Comparison of ENCODE assay signal across 30 cellular contexts in genomic region chr3:126061301-126062032, GRCh38.
"Had no signal": no experiment of that assay in that cellular context is flagged by ENCODE, and none has a peak within 500 bp of the region (broad histone marks: within the 10 kb centered on the region; RNA-seq: fewer than 3 reads in every experiment).

No MANE protein-coding gene starts in this region.

- H3K27ac ChIP-seq: esophagus squamous epithelium, neural progenitor cell, stomach, tibial artery, upper lobe of right lung, WERI-Rb-1 had no signal

- H3K36me3 ChIP-seq: neural progenitor cell, WERI-Rb-1 had no signal

- H2AFZ ChIP-seq: neural progenitor cell had no signal

- H3K27me3 ChIP-seq: esophagus squamous epithelium, heart right ventricle, neural progenitor cell, stomach, tibial artery, upper lobe of right lung had no signal

- H3K27me3 Mint-ChIP-seq: activated CD4-positive, alpha-beta memory T cell treated with anti-CD3 and anti-CD28 coated beads, Interleukin-2, amount 10 ng/mL, durations not matched to agents 7 days and 5 days; activated CD4-positive, alpha-beta T cell treated with anti-CD3 and anti-CD28 coated beads, Interleukin-2, amount 10 ng/mL, durations not matched to agents 7 days and 5 days; activated naive CD4-positive, alpha-beta T cell treated with anti-CD3 and anti-CD28 coated beads, Interleukin-2, amount 50 U/mL, for 24 hours; activated naive CD8-positive, alpha-beta T cell treated with anti-CD3 and anti-CD28 coated beads, Interleukin-2, amount 50 U/mL, for 24 hours; activated T-helper 17 cell treated with anti-CD3 and anti-CD28 coated beads, Interleukin-2, amount 50 U/mL, for 72 hours; dendritic cell treated with granulocyte-macrophage colony-stimulating factor and Interleukin-4, amounts not matched to agents 40 ng/mL and 50 ng/mL, for 4 days; memory B cell; T-helper 17 cell had no signal

- H3K4me1 ChIP-seq: upper lobe of right lung had no signal

- H3K9me3 ChIP-seq: esophagus squamous epithelium, heart right ventricle, stomach, tibial artery, upper lobe of right lung had no signal

- H3K4me2 ChIP-seq: neural progenitor cell had no signal

- ATAC-seq: activated CD4-positive, CD25-positive, alpha-beta regulatory T cell treated with anti-CD3 and anti-CD28 coated beads, Interleukin-2, amount 50 U/mL, for 24 hours; activated naive CD8-positive, alpha-beta T cell treated with anti-CD3 and anti-CD28 coated beads, Interleukin-2, amount 50 U/mL, for 24 hours; activated T-cell treated with anti-CD3 and anti-CD28 coated beads, Interleukin-2, amount 50 U/mL, for 4 hours; activated T-helper 17 cell treated with anti-CD3 and anti-CD28 coated beads, Interleukin-2, amount 50 U/mL, for 72 hours; natural killer cell; sciatic nerve; SK-N-SH treated with all-trans-retinoic acid at 6 μM for 48 hours; stimulated activated effector memory CD8-positive, alpha-beta T cell treated with anti-CD3 and anti-CD28 coated beads, Interleukin-12 subunit alpha, Interleukin-12 subunit beta, amount 100 ng/mL, for 72 hours; T-helper 17 cell; upper lobe of right lung had no signal

- H3K4me3 ChIP-seq: esophagus squamous epithelium, heart right ventricle, neural progenitor cell, stomach, tibial artery, upper lobe of right lung had no signal

- DNase-seq: activated CD4-positive, alpha-beta memory T cell treated with anti-CD3 and anti-CD28 coated beads, Interleukin-2, amount 10 ng/mL, durations not matched to agents 7 days and 5 days; activated CD4-positive, alpha-beta T cell treated with anti-CD3 and anti-CD28 coated beads, Interleukin-2, amount 10 ng/mL, durations not matched to agents 7 days and 5 days; activated CD8-positive, alpha-beta memory T cell treated with anti-CD3 and anti-CD28 coated beads, Interleukin-2, amount 50 U/mL, for 48 hours; activated naive CD8-positive, alpha-beta T cell treated with anti-CD3 and anti-CD28 coated beads, Interleukin-2, amount 50 U/mL, for 24 hours; activated T-cell treated with anti-CD3 and anti-CD28 coated beads, Interleukin-2, amount 50 U/mL, for 4 hours; amygdala; caudate nucleus; endodermal cell; esophagus squamous epithelium; foreskin melanocyte; heart right ventricle; natural killer cell; retina; small intestine; stimulated activated CD4-positive, alpha-beta T cell treated with anti-CD3 and anti-CD28 coated beads, Interleukin-4, amount 100 ng/mL, for 24 hours; stomach; T-helper 17 cell; T1000; tibial artery; upper lobe of right lung; WERI-Rb-1 had no signal

- H3K9ac ChIP-seq: neural progenitor cell had no signal

- H3K9me3 Mint-ChIP-seq: activated CD4-positive, alpha-beta memory T cell treated with anti-CD3 and anti-CD28 coated beads, Interleukin-2, amount 10 ng/mL, durations not matched to agents 7 days and 5 days; activated CD4-positive, alpha-beta T cell treated with anti-CD3 and anti-CD28 coated beads, Interleukin-2, amount 10 ng/mL, durations not matched to agents 7 days and 5 days; activated naive CD4-positive, alpha-beta T cell treated with anti-CD3 and anti-CD28 coated beads, Interleukin-2, amount 50 U/mL, for 24 hours; activated naive CD8-positive, alpha-beta T cell treated with anti-CD3 and anti-CD28 coated beads, Interleukin-2, amount 50 U/mL, for 24 hours; activated T-cell treated with anti-CD3 and anti-CD28 coated beads, Interleukin-2, amount 50 U/mL, for 4 hours; activated T-helper 17 cell treated with anti-CD3 and anti-CD28 coated beads, Interleukin-2, amount 50 U/mL, for 72 hours; dendritic cell treated with granulocyte-macrophage colony-stimulating factor and Interleukin-4, amounts not matched to agents 40 ng/mL and 50 ng/mL, for 4 days; endodermal cell; memory B cell; natural killer cell; neural progenitor cell; stimulated activated effector memory CD8-positive, alpha-beta T cell treated with anti-CD3 and anti-CD28 coated beads, Interleukin-12 subunit alpha, Interleukin-12 subunit beta, amount 100 ng/mL, for 72 hours had no signal

- H3K4me3 Mint-ChIP-seq: activated CD4-positive, alpha-beta memory T cell treated with anti-CD3 and anti-CD28 coated beads, Interleukin-2, amount 10 ng/mL, durations not matched to agents 7 days and 5 days; activated CD4-positive, alpha-beta T cell treated with anti-CD3 and anti-CD28 coated beads, Interleukin-2, amount 10 ng/mL, durations not matched to agents 7 days and 5 days; activated naive CD4-positive, alpha-beta T cell treated with anti-CD3 and anti-CD28 coated beads, Interleukin-2, amount 50 U/mL, for 24 hours; activated naive CD8-positive, alpha-beta T cell treated with anti-CD3 and anti-CD28 coated beads, Interleukin-2, amount 50 U/mL, for 24 hours; activated T-cell treated with anti-CD3 and anti-CD28 coated beads, Interleukin-2, amount 50 U/mL, for 4 hours; activated T-helper 17 cell treated with anti-CD3 and anti-CD28 coated beads, Interleukin-2, amount 50 U/mL, for 72 hours; dendritic cell treated with granulocyte-macrophage colony-stimulating factor and Interleukin-4, amounts not matched to agents 40 ng/mL and 50 ng/mL, for 4 days; endodermal cell; memory B cell; natural killer cell; neural progenitor cell; stimulated activated effector memory CD8-positive, alpha-beta T cell treated with anti-CD3 and anti-CD28 coated beads, Interleukin-12 subunit alpha, Interleukin-12 subunit beta, amount 100 ng/mL, for 72 hours; T-helper 17 cell had no signal

- H3K27ac Mint-ChIP-seq: activated CD4-positive, alpha-beta memory T cell treated with anti-CD3 and anti-CD28 coated beads, Interleukin-2, amount 10 ng/mL, durations not matched to agents 7 days and 5 days; activated CD4-positive, alpha-beta T cell treated with anti-CD3 and anti-CD28 coated beads, Interleukin-2, amount 10 ng/mL, durations not matched to agents 7 days and 5 days; activated naive CD4-positive, alpha-beta T cell treated with anti-CD3 and anti-CD28 coated beads, Interleukin-2, amount 50 U/mL, for 24 hours; activated naive CD8-positive, alpha-beta T cell treated with anti-CD3 and anti-CD28 coated beads, Interleukin-2, amount 50 U/mL, for 24 hours; activated T-helper 17 cell treated with anti-CD3 and anti-CD28 coated beads, Interleukin-2, amount 50 U/mL, for 72 hours; dendritic cell treated with granulocyte-macrophage colony-stimulating factor and Interleukin-4, amounts not matched to agents 40 ng/mL and 50 ng/mL, for 4 days; endodermal cell; memory B cell; natural killer cell; stimulated activated effector memory CD8-positive, alpha-beta T cell treated with anti-CD3 and anti-CD28 coated beads, Interleukin-12 subunit alpha, Interleukin-12 subunit beta, amount 100 ng/mL, for 72 hours; T-helper 17 cell had no signal

- H3K36me3 Mint-ChIP-seq: stimulated activated effector memory CD8-positive, alpha-beta T cell treated with anti-CD3 and anti-CD28 coated beads, Interleukin-12 subunit alpha, Interleukin-12 subunit beta, amount 100 ng/mL, for 72 hours had no signal
